In the genomic region with DNA sequence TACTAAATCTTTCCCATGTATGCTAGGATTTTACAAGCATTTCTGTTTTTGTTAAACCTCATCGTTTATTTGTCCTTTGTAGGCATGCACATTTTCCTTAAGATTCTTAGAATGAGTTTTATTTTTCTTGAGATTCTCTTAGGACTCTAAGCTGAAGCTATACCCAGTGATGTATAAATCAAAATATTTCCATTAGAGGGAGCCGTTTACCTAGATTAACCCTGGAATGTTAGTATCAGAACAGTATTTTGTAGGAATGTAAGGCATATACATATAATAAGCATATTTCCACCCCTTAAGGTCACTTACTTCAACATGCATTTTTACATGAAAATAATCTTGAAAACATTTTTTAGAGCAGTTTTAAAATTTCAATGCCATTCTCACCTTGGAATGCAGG, we compare ENCODE assay signal across 10 cellular contexts. TPM values are rescaled to one million over a fixed set of nuclear protein-coding genes. Genes with fewer than 3 reads are reported as not detected.
DNase-seq lines count a peak whose midpoint lies in the region; ATAC-seq and TF ChIP-seq lines count a peak whose summit lies in the region.
"Had no signal": no experiment of that assay in that cellular context is flagged by ENCODE, and none has a peak within 500 bp of the region (broad histone marks: within the 10 kb centered on the region; RNA-seq: fewer than 3 reads in every experiment).

No MANE protein-coding gene starts in this region.

- H3K36me3 ChIP-seq in KMS-11 (ENCODE audit: insufficient read depth) = no peaks in the 10 kb centered on the region
- H3K36me3 ChIP-seq in left lung = no peaks in the 10 kb centered on the region
- H3K36me3 ChIP-seq: SJSA1 had no signal

- intact Hi-C loops in left lung (cut with DNase I) = no loop called here

- no peaks in the 10 kb centered on the region for H3K27me3 ChIP-seq in KMS-11 (ENCODE audit: insufficient read depth, low read depth)
- no peaks in the 10 kb centered on the region for H3K27me3 ChIP-seq in left lung
- H3K27me3 ChIP-seq: SJSA1 had no signal

- ATAC-seq in WTC11 = peak; percentile 62
- peak; percentile 88 for ATAC-seq in left lung
- ATAC-seq in effector memory CD8-positive, alpha-beta T cell (replicated peaks) = no peak
- ATAC-seq in HG03159 (IDR thresholded peaks at IDR 0.05; ENCODE audit: unreplicated experiment) = no peak
- ATAC-seq in activated CD4-positive, CD25-positive, alpha-beta regulatory T cell treated with anti-CD3 and anti-CD28 coated beads, Interleukin-2, amount 50 U/mL, for 24 hours = no peak

- POLR2A ChIA-PET in WTC11 (lab: Charles Lee) = no interaction called here

- H4K20me1 ChIP-seq in KMS-11 (ENCODE audit: insufficient read depth) = no peaks in the 10 kb centered on the region

- peaks cover 6% of the 10 kb centered on the region for H3K9me3 Mint-ChIP-seq in WTC11
- no peaks in the 10 kb centered on the region for H3K9me3 Mint-ChIP-seq in effector memory CD8-positive, alpha-beta T cell

- peaks cover 7% of the 10 kb centered on the region for H3K4me1 Mint-ChIP-seq in WTC11
- H3K4me1 Mint-ChIP-seq in effector memory CD8-positive, alpha-beta T cell (ENCODE audit: low read depth in 2 of 2) = no peaks in the 10 kb centered on the region

- H3K27me3 Mint-ChIP-seq in WTC11 (ENCODE audit: low read depth) = no peaks in the 10 kb centered on the region
- no peaks in the 10 kb centered on the region for H3K27me3 Mint-ChIP-seq in effector memory CD8-positive, alpha-beta T cell

- TF ChIP-seq CTCF in KMS-11 (conservative IDR thresholded peaks at IDR 0.05; ENCODE audit: low read depth, low read length) = peak; percentile 57
- TF ChIP-seq CTCF in WTC11 (IDR thresholded peaks at IDR 0.05) = no peak
- peak; percentile 14 to 37 for TF ChIP-seq CTCF in left lung (IDR thresholded peaks at IDR 0.05)

- CTCF ChIA-PET in WTC11 (lab: Charles Lee) = interaction anchor here (0.8 to 1.9 kb wide), 4 partner anchors 250 to 297 kb away, joined by 4 to 12 read pairs (median 6); no protein-coding TSS in a partner anchor

- no peak overlapping the region for H3K4me3 ChIP-seq in KMS-11 (IDR thresholded peaks at IDR 0.05; ENCODE audit: insufficient read depth, low read depth, low read length)
- no peak overlapping the region for H3K4me3 ChIP-seq in left lung
- H3K4me3 ChIP-seq: SJSA1 had no signal

- no peak overlapping the region for H3K27ac Mint-ChIP-seq in WTC11
- H3K27ac Mint-ChIP-seq in effector memory CD8-positive, alpha-beta T cell = no peak overlapping the region

- no peak overlapping the region for H3K9ac ChIP-seq in KMS-11

- H3K27ac ChIP-seq in KMS-11 (no peak overlapping the region), left lung (no peak overlapping the region)
- H3K27ac ChIP-seq: SJSA1 had no signal

- H3K4me3 Mint-ChIP-seq in WTC11 = no peak overlapping the region
- H3K4me3 Mint-ChIP-seq in effector memory CD8-positive, alpha-beta T cell = no peak overlapping the region
- H3K4me3 Mint-ChIP-seq: dendritic cell treated with granulocyte-macrophage colony-stimulating factor and Interleukin-4, amounts not matched to agents 40 ng/mL and 50 ng/mL, for 4 days had no signal

- peaks cover 8% of the 10 kb centered on the region for H3K36me3 Mint-ChIP-seq in WTC11
- peaks cover 4% of the 10 kb centered on the region for H3K36me3 Mint-ChIP-seq in effector memory CD8-positive, alpha-beta T cell (ENCODE audit: insufficient read depth)

- H3K4me1 ChIP-seq in KMS-11 (ENCODE audit: low read depth, poor library complexity, severe bottlenecking) = no peaks in the 10 kb centered on the region
- H3K4me1 ChIP-seq in left lung = peaks cover 0 to 15% of the 10 kb centered on the region in 2 donors

- peaks cover 0 to under 1% of the 10 kb centered on the region in 2 donors for H3K9me3 ChIP-seq in left lung
- H3K9me3 ChIP-seq: SJSA1 had no signal

- no peaks in the 10 kb centered on the region for H3K79me2 ChIP-seq in KMS-11 (ENCODE audit: insufficient read depth, low read depth)

- no peak overlapping the region for H3K4me2 ChIP-seq in KMS-11

- DNase-seq in DMS114 treated with DMSO at 0.1 percent for 48 hours (lab: John Stamatoyannopoulos, UW; ENCODE audit: unreplicated experiment) (peak; percentile 38), WTC11 (ENCODE audit: low spot score) (no peak), left lung (no peak)
- DNase-seq in effector memory CD8-positive, alpha-beta T cell = no peak
- no peak for DNase-seq in effector CD4-positive, alpha-beta T cell

- H2AFZ ChIP-seq in KMS-11 (ENCODE audit: low read depth) = no peak overlapping the region

TF ChIP-seq in WTC11, 78 proteins besides CTCF, POLR2A, EP300 and RAD21:
- TF ChIP-seq FOXK1 (CRISPR knock-in tag; IDR thresholded peaks at IDR 0.05) (no peak), OVOL2 (CRISPR knock-in tag; IDR thresholded peaks at IDR 0.05; ENCODE audit: borderline replicate concordance) (no peak)
- TF ChIP-seq, protein P1, sequence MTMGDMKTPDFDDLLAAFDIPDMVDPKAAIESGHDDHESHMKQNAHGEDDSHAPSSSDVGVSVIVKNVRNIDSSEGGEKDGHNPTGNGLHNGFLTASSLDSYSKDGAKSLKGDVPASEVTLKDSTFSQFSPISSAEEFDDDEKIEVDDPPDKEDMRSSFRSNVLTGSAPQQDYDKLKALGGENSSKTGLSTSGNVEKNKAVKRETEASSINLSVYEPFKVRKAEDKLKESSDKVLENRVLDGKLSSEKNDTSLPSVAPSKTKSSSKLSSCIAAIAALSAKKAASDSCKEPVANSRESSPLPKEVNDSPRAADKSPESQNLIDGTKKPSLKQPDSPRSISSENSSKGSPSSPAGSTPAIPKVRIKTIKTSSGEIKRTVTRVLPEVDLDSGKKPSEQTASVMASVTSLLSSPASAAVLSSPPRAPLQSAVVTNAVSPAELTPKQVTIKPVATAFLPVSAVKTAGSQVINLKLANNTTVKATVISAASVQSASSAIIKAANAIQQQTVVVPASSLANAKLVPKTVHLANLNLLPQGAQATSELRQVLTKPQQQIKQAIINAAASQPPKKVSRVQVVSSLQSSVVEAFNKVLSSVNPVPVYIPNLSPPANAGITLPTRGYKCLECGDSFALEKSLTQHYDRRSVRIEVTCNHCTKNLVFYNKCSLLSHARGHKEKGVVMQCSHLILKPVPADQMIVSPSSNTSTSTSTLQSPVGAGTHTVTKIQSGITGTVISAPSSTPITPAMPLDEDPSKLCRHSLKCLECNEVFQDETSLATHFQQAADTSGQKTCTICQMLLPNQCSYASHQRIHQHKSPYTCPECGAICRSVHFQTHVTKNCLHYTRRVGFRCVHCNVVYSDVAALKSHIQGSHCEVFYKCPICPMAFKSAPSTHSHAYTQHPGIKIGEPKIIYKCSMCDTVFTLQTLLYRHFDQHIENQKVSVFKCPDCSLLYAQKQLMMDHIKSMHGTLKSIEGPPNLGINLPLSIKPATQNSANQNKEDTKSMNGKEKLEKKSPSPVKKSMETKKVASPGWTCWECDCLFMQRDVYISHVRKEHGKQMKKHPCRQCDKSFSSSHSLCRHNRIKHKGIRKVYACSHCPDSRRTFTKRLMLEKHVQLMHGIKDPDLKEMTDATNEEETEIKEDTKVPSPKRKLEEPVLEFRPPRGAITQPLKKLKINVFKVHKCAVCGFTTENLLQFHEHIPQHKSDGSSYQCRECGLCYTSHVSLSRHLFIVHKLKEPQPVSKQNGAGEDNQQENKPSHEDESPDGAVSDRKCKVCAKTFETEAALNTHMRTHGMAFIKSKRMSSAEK (CRISPR knock-in tag; IDR thresholded peaks at IDR 0.05; ENCODE audit: borderline replicate concordance) = no peak
- TF ChIP-seq, protein P2, sequence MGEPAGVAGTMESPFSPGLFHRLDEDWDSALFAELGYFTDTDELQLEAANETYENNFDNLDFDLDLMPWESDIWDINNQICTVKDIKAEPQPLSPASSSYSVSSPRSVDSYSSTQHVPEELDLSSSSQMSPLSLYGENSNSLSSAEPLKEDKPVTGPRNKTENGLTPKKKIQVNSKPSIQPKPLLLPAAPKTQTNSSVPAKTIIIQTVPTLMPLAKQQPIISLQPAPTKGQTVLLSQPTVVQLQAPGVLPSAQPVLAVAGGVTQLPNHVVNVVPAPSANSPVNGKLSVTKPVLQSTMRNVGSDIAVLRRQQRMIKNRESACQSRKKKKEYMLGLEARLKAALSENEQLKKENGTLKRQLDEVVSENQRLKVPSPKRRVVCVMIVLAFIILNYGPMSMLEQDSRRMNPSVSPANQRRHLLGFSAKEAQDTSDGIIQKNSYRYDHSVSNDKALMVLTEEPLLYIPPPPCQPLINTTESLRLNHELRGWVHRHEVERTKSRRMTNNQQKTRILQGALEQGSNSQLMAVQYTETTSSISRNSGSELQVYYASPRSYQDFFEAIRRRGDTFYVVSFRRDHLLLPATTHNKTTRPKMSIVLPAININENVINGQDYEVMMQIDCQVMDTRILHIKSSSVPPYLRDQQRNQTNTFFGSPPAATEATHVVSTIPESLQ (CRISPR knock-in tag; IDR thresholded peaks at IDR 0.05) = no peak

RNA-seq across cellular contexts. Expression of a gene that starts 35.2 kb away (rescaled TPM):
- total RNA-seq in WTC11 (2021) = 11.0 to 14.9 TPM (median 13.9 TPM) in 3 replicates
- total RNA-seq in left lung = 10 to 100 TPM; 57.9 to 71.1 TPM

Comparison
In these comparisons a context has a peak if more than half of its experiments do, and no peak if none do; other contexts are left out.
1. ATAC-seq: peak in WTC11 (single experiment) and left lung (single experiment); none in effector memory CD8-positive, alpha-beta T cell (single experiment), HG03159 (single experiment) and activated CD4-positive, CD25-positive, alpha-beta regulatory T cell treated with anti-CD3 and anti-CD28 coated beads, Interleukin-2, amount 50 U/mL, for 24 hours (0 of 2).